Comparison of ENCODE assay signal across 8 cellular contexts in genomic region chr9:120755827-120756434, GRCh38. TPM values are rescaled to one million over a fixed set of nuclear protein-coding genes. Genes with fewer than 3 reads are reported as not detected.
DNase-seq lines count a peak whose midpoint lies in the region; ATAC-seq and TF ChIP-seq lines count a peak whose summit lies in the region.

No MANE protein-coding gene starts in this region.

- CTCF ChIA-PET in Panc1 (lab: Charles Lee) = interaction anchor here (0.7 kb wide), 1 partner anchor 10 kb away, joined by 3 read pairs; no protein-coding TSS in a partner anchor

- no peaks in the 10 kb centered on the region for H3K27me3 Mint-ChIP-seq in activated T-cell treated with anti-CD3 and anti-CD28 coated beads, Interleukin-2, amount 50 U/mL, for 72 hours (ENCODE audit: low read depth)

- H3K36me3 Mint-ChIP-seq in activated T-cell treated with anti-CD3 and anti-CD28 coated beads, Interleukin-2, amount 50 U/mL, for 72 hours (ENCODE audit: insufficient read depth in 2 of 2) = no peaks in the 10 kb centered on the region

- TF ChIP-seq POLR2A in transverse colon (IDR thresholded peaks at IDR 0.05) = no peak

- no peak overlapping the region for H3K4me3 Mint-ChIP-seq in activated T-cell treated with anti-CD3 and anti-CD28 coated beads, Interleukin-2, amount 50 U/mL, for 72 hours

- H3K27me3 ChIP-seq in Panc1 (ENCODE audit: control insufficient read depth, insufficient read depth, low read length) (no peaks in the 10 kb centered on the region), transverse colon (no peaks in the 10 kb centered on the region)

- H3K9me3 ChIP-seq in Panc1 (ENCODE audit: control insufficient read depth, insufficient read depth, low read depth, low read length) (no peaks in the 10 kb centered on the region), transverse colon (no peaks in the 10 kb centered on the region)

- H3K4me1 ChIP-seq in Panc1 (ENCODE audit: control insufficient read depth, insufficient read depth, low read length) (no peaks in the 10 kb centered on the region; the same call in 1 of the 2 replicates), transverse colon (no peaks in the 10 kb centered on the region)

- no peak for TF ChIP-seq EP300 in transverse colon (IDR thresholded peaks at IDR 0.05; ENCODE audit: low read depth)

- ATAC-seq in HG03439 (IDR thresholded peaks at IDR 0.05; ENCODE audit: unreplicated experiment) (peak; percentile 53), Panc1 (peak; percentile 63; the same call in 1 of the 2 replicates)
- peak; percentile 65 to 75 for ATAC-seq in activated T-cell treated with anti-CD3 and anti-CD28 coated beads, Interleukin-2, amount 50 U/mL, for 72 hours (replicated peaks in 1 of 2)

- TF ChIP-seq CTCF in Panc1 (IDR thresholded peaks at IDR 0.05) = peak; percentile 81
- peak; percentile 85 for TF ChIP-seq CTCF in fibroblast of the aortic adventitia (IDR thresholded peaks at IDR 0.05; ENCODE audit: insufficient read depth, low read length)
- peak; percentile 86 to 91 (median 90) for TF ChIP-seq CTCF in transverse colon (IDR thresholded peaks at IDR 0.05)

- H3K9me3 Mint-ChIP-seq in activated T-cell treated with anti-CD3 and anti-CD28 coated beads, Interleukin-2, amount 50 U/mL, for 72 hours = no peaks in the 10 kb centered on the region

- WGBS in transverse colon (ENCODE audit: low coverage in 1 of 2), 2 donors = 19 to 64% methylated on average over 1 to 6 of the region's 6 CpGs

- in situ Hi-C loops in Panc1 (cut with HindIII; ENCODE audit: low pct_unique_long_range_greater_than_20kb, low sequenced_read_pairs) (no loop called here), transverse colon (cut with MboI; ENCODE audit: low pct_ligation_motif_present in 1 of 4, low pct_unique_long_range_greater_than_20kb in 1 of 4, low sequenced_read_pairs in 3 of 4) (loop anchor here (10.0 to 25.0 kb wide), 3 partner anchors 181 to 309 kb away; partner anchors contain the start of genes TRAF1 (in 3 of the 4), C5 (in 1 of the 4) and CNTRL (in 1 of the 4))

- intact Hi-C loops in Panc1 (cut with micrococcal nuclease; ENCODE audit: unreplicated experiment) = loop anchor here (2.0 kb wide), 1 partner anchor 181 kb away; no protein-coding TSS in a partner anchor
- intact Hi-C loops in transverse colon (cut with DNase I; ENCODE audit: low total_unique reads) = loop anchor here (10.0 kb wide), 1 partner anchor 299 kb away; the partner anchor contains the start of gene C5

- peak; percentile 41 to 44 for DNase-seq in NCI-H2081 (lab: John Stamatoyannopoulos, UW)
- no peak for DNase-seq in NCI-H2081 treated with DMSO at 0.1 percent for 48 hours (lab: John Stamatoyannopoulos, UW)
- DNase-seq in Panc1 (ENCODE audit: low read depth, low spot score) = peak; percentile 28
- DNase-seq in activated T-cell treated with anti-CD3 and anti-CD28 coated beads, Interleukin-2, amount 50 U/mL, for 72 hours = peak; percentile 61 to 78
- peak; percentile 62 for DNase-seq in fibroblast of the aortic adventitia (ENCODE audit: low read depth)
- peak; percentile 22 for DNase-seq in occipital lobe (lab: John Stamatoyannopoulos, UW)
- DNase-seq in transverse colon = peak; percentile 56

- POLR2A ChIA-PET in Panc1 (lab: Charles Lee) = no interaction called here

- H3K4me1 Mint-ChIP-seq in activated T-cell treated with anti-CD3 and anti-CD28 coated beads, Interleukin-2, amount 50 U/mL, for 72 hours (ENCODE audit: low read depth) = peaks cover 30% of the 10 kb centered on the region

- peak overlapping the region; percentile 76 for H3K27ac Mint-ChIP-seq in activated T-cell treated with anti-CD3 and anti-CD28 coated beads, Interleukin-2, amount 50 U/mL, for 72 hours

- H3K36me3 ChIP-seq in Panc1 (ENCODE audit: control insufficient read depth, insufficient read depth, low read length) = no peaks in the 10 kb centered on the region
- no peaks in the 10 kb centered on the region for H3K36me3 ChIP-seq in transverse colon

- no TSS peak for BruUV-seq in Panc1 (replicated peaks; lab: Mats Ljungman, UMichigan)

- H3K4me3 ChIP-seq in Panc1 (ENCODE audit: low read depth in 2 of 2, low read length in 2 of 2) = no peak overlapping the region
- no peak overlapping the region for H3K4me3 ChIP-seq in fibroblast of the aortic adventitia (ENCODE audit: low read depth, low read length)
- H3K4me3 ChIP-seq in transverse colon = no peak overlapping the region

- H3K27ac ChIP-seq in Panc1 (ENCODE audit: low read length) (no peak overlapping the region), transverse colon (no peak overlapping the region)

RNA-seq across cellular contexts. Expression of gene FBXW2, which starts 37.3 kb away (rescaled TPM):
- total RNA-seq in Panc1 (2021; ENCODE audit: unreplicated experiment) (46.0 TPM), fibroblast of the aortic adventitia (ENCODE audit: low replicate concordance) (36.8 and 51.4 TPM in 2 replicates), occipital lobe (48.2 TPM), transverse colon (10 to 100 TPM; 23.3 to 52.1 (median 40.0) TPM)
- polyA plus RNA-seq in Panc1 (2012; ENCODE audit: insufficient read length) = 19.6 TPM
- total RNA-seq in activated T-cell treated with anti-CD3 and anti-CD28 coated beads, Interleukin-2, amount 50 U/mL, for 72 hours = 10 to 100 TPM; 72.6 to 78.5 TPM

RNA-seq across cellular contexts. Expression of gene MEGF9, which starts 41.7 kb away (rescaled TPM):
- total RNA-seq in Panc1 (2021; ENCODE audit: unreplicated experiment) (6.3 TPM), fibroblast of the aortic adventitia (ENCODE audit: low replicate concordance) (10.7 and 14.1 TPM in 2 replicates), occipital lobe (58.8 TPM), transverse colon (10 to 100 TPM in 3 of 4 donors, 1 to 10 TPM in 1; 6.7 to 17.9 (median 12.7) TPM)
- 3.2 TPM for polyA plus RNA-seq in Panc1 (2012; ENCODE audit: insufficient read length)
- total RNA-seq in activated T-cell treated with anti-CD3 and anti-CD28 coated beads, Interleukin-2, amount 50 U/mL, for 72 hours = 1 to 10 TPM; 5.5 to 7.4 TPM
